In the genomic region with DNA sequence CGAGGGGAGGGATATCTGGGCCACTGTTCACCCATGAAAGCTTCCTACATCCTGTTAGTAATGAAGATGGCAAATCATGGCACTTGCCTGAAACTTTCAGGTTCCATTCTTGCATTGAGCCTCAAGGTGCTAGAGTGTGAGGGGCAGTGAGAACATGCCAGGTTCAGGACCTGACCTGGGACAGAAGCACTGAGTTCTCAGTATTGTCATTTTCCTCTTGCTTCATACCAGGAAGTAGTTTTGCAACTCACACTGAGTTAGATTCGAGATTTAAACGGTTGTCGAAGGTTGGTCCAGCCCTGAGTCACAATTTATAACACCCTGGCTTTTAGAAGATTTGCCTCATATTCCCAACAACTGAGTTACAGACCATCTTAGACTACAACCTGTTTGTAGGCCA, we compare ENCODE assay signal across 2 cellular contexts.
TF ChIP-seq lines count a peak whose summit lies in the region.

No MANE protein-coding gene starts in this region.

TF ChIP-seq in SK-N-SH, 30 proteins besides CTCF, POLR2A, EP300 and RAD21 (continued from another document):
- TF ChIP-seq, protein P1, sequence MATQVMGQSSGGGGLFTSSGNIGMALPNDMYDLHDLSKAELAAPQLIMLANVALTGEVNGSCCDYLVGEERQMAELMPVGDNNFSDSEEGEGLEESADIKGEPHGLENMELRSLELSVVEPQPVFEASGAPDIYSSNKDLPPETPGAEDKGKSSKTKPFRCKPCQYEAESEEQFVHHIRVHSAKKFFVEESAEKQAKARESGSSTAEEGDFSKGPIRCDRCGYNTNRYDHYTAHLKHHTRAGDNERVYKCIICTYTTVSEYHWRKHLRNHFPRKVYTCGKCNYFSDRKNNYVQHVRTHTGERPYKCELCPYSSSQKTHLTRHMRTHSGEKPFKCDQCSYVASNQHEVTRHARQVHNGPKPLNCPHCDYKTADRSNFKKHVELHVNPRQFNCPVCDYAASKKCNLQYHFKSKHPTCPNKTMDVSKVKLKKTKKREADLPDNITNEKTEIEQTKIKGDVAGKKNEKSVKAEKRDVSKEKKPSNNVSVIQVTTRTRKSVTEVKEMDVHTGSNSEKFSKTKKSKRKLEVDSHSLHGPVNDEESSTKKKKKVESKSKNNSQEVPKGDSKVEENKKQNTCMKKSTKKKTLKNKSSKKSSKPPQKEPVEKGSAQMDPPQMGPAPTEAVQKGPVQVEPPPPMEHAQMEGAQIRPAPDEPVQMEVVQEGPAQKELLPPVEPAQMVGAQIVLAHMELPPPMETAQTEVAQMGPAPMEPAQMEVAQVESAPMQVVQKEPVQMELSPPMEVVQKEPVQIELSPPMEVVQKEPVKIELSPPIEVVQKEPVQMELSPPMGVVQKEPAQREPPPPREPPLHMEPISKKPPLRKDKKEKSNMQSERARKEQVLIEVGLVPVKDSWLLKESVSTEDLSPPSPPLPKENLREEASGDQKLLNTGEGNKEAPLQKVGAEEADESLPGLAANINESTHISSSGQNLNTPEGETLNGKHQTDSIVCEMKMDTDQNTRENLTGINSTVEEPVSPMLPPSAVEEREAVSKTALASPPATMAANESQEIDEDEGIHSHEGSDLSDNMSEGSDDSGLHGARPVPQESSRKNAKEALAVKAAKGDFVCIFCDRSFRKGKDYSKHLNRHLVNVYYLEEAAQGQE (IDR thresholded peaks at IDR 0.05; ENCODE audit: low read depth, low read length): peak; percentile 80; the same call in 1 of the 2 replicates
- peak; percentile 15; the same call in 1 of the 2 replicates for TF ChIP-seq ELF1 (IDR thresholded peaks at IDR 0.05)
TF ChIP-seq in SK-N-SH: peak in this region for 2.

TF ChIP-seq in neural cell, 6 proteins besides CTCF, POLR2A, EP300 and RAD21 (continued from another document):
- TF ChIP-seq, protein P1 (IDR thresholded peaks at IDR 0.05; ENCODE audit: borderline replicate concordance): no peak
